Comparison of ENCODE assay signal across 2 cellular contexts in the genomic region with DNA sequence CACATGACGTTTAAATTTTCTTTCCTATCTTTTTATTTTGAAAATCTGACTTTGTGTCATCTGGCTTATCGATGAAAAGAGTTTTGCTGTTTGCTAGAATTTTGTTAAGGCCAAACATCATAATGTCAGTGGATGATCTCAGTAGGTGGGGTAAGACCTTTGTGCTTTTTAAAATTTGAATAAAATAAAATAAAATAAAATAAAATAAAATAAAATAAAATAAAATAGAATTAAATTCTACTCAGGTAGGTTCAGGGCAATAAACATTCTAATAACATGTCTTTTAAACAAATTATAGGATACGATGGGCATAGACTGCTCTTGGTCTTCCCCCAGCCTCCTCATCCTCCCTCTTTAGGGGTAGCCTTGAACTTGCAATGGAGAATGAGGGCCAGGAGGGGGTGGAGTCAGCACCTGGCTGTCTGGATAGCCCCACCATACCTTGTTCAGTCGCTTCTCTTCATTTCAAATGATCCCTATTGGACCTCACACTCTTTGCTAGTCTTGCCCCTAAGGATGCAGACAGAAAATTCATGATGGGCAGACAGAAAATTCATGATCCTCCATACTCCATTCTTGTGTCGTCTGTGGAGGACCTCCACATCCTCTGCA.
TF ChIP-seq lines count a peak whose summit lies in the region.

No MANE protein-coding gene starts in this region.

TF ChIP-seq in WTC11, 78 proteins besides CTCF, POLR2A, EP300 and RAD21:
- TF ChIP-seq, protein P1, sequence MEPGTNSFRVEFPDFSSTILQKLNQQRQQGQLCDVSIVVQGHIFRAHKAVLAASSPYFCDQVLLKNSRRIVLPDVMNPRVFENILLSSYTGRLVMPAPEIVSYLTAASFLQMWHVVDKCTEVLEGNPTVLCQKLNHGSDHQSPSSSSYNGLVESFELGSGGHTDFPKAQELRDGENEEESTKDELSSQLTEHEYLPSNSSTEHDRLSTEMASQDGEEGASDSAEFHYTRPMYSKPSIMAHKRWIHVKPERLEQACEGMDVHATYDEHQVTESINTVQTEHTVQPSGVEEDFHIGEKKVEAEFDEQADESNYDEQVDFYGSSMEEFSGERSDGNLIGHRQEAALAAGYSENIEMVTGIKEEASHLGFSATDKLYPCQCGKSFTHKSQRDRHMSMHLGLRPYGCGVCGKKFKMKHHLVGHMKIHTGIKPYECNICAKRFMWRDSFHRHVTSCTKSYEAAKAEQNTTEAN (CRISPR knock-in tag; IDR thresholded peaks at IDR 0.05) = no peak
- TF ChIP-seq MXD4 (CRISPR knock-in tag; IDR thresholded peaks at IDR 0.05; ENCODE audit: borderline replicate concordance) = no peak
- TF ChIP-seq OVOL2 (CRISPR knock-in tag; IDR thresholded peaks at IDR 0.05; ENCODE audit: borderline replicate concordance) = no peak
- TF ChIP-seq ELF4 (CRISPR knock-in tag; IDR thresholded peaks at IDR 0.05; ENCODE audit: low read depth) = no peak
- TF ChIP-seq HMGA2 (CRISPR knock-in tag; IDR thresholded peaks at IDR 0.05) = peak; percentile 92
- no peak for TF ChIP-seq EMX1 (CRISPR knock-in tag; IDR thresholded peaks at IDR 0.05)
- TF ChIP-seq, protein P2, sequence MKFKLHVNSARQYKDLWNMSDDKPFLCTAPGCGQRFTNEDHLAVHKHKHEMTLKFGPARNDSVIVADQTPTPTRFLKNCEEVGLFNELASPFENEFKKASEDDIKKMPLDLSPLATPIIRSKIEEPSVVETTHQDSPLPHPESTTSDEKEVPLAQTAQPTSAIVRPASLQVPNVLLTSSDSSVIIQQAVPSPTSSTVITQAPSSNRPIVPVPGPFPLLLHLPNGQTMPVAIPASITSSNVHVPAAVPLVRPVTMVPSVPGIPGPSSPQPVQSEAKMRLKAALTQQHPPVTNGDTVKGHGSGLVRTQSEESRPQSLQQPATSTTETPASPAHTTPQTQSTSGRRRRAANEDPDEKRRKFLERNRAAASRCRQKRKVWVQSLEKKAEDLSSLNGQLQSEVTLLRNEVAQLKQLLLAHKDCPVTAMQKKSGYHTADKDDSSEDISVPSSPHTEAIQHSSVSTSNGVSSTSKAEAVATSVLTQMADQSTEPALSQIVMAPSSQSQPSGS (CRISPR knock-in tag; IDR thresholded peaks at IDR 0.05; ENCODE audit: borderline replicate concordance, low read depth) = no peak

TF ChIP-seq in H1, 55 proteins besides CTCF, POLR2A, EP300 and RAD21:
- TF ChIP-seq HDAC6 (IDR thresholded peaks at IDR 0.05; ENCODE audit: low read depth, low read length) (no peak), TAF1 (IDR thresholded peaks at IDR 0.05; ENCODE audit: low read depth, low read length) (no peak), RBBP5 (IDR thresholded peaks at IDR 0.05; ENCODE audit: borderline replicate concordance, low read depth, low read length) (no peak), RFX5 (IDR thresholded peaks at IDR 0.05; ENCODE audit: borderline replicate concordance, low read depth, low read length) (no peak), ZNF274 (IDR thresholded peaks at IDR 0.05; ENCODE audit: borderline replicate concordance, extremely low read depth, low read length) (no peak), SP2 (IDR thresholded peaks at IDR 0.05; ENCODE audit: low read length) (no peak), SIN3A (conservative IDR thresholded peaks at IDR 0.05 in 1 of 2, IDR thresholded peaks at IDR 0.05 in 1 of 2; ENCODE audit: low read depth in 1 of 2, low read length in 2 of 2) (no peak), ASH2L (IDR thresholded peaks at IDR 0.05; ENCODE audit: low read length) (no peak), TCF12 (IDR thresholded peaks at IDR 0.05; ENCODE audit: low read depth, low read length) (no peak), SIRT6 (IDR thresholded peaks at IDR 0.05; ENCODE audit: low read length) (no peak), PHF8 (conservative IDR thresholded peaks at IDR 0.05; ENCODE audit: low read depth, low read length) (no peak), TEAD4 (IDR thresholded peaks at IDR 0.05; ENCODE audit: low read depth, low read length) (no peak), RNF2 (IDR thresholded peaks at IDR 0.05; ENCODE audit: borderline replicate concordance, low read depth, low read length, missing control alignments, poor library complexity, severe bottlenecking) (no peak), SIX5 (IDR thresholded peaks at IDR 0.05; ENCODE audit: low read depth, low read length) (no peak), CEBPB (IDR thresholded peaks at IDR 0.05; ENCODE audit: low read depth, low read length) (no peak), BACH1 (IDR thresholded peaks at IDR 0.05; ENCODE audit: low read length) (no peak)
